In the genomic region with DNA sequence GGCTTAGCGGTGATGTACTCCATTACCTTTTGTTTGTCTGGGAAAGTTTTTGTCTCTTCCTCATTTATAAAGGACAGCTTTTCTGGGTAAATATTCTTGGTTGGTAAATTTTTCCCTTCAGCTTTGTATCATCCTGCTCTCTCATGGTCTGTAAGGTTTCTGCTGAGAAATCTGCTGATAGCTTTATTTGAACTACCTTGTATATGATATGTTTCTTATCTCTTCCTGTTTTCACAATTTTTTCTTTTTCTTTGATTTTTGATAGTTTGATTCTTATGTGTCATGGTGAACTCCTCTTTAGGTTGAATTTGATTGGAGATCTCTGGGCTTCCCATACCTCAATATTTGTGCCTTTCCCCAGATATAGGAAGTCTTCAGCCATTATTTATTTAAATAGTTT, we compare ENCODE assay signal across 18 cellular contexts. TPM values are rescaled to one million over a fixed set of nuclear protein-coding genes. Genes with fewer than 3 reads are reported as not detected.
DNase-seq lines count a peak whose midpoint lies in the region; ATAC-seq and TF ChIP-seq lines count a peak whose summit lies in the region.
"Had no signal": no experiment of that assay in that cellular context is flagged by ENCODE, and none has a peak within 500 bp of the region (broad histone marks: within the 10 kb centered on the region; RNA-seq: fewer than 3 reads in every experiment).

No MANE protein-coding gene starts in this region.

- H3K36me3 ChIP-seq in HCT116 (ENCODE audit: control insufficient read depth in 1 of 2, insufficient read depth in 2 of 2, low read length in 2 of 2) (no peaks in the 10 kb centered on the region), HEK293 (ENCODE audit: control insufficient read depth in 2 of 2, insufficient read depth in 1 of 2, low read length in 2 of 2) (no peaks in the 10 kb centered on the region)
- H3K36me3 ChIP-seq: BE2C, BLaER1 had no signal

- no TSS peak for BruUV-seq in HCT116 (replicated peaks; lab: Mats Ljungman, UMichigan)

- no peak for ATAC-seq in HCT116

- no peak overlapping the region for H3K27ac ChIP-seq in HCT116 (ENCODE audit: low read depth, low read length)
- H3K27ac ChIP-seq in HEK293 (ENCODE audit: extremely low read depth, low read depth, low read length): no peak overlapping the region
- H3K27ac ChIP-seq: BLaER1 had no signal

- H3K9ac ChIP-seq in HCT116 (ENCODE audit: low read length): no peak overlapping the region
- H3K9ac ChIP-seq: BLaER1 had no signal

- H2AFZ ChIP-seq in HCT116 (ENCODE audit: low read depth, low read length, poor library complexity, severe bottlenecking): no peak overlapping the region

- H3K4me1 ChIP-seq in HCT116 (ENCODE audit: control insufficient read depth in 1 of 2, insufficient read depth in 2 of 2, low read length in 2 of 2): no peaks in the 10 kb centered on the region
- no peaks in the 10 kb centered on the region for H3K4me1 ChIP-seq in HEK293 (ENCODE audit: control insufficient read depth, insufficient read depth, low read length)
- H3K4me1 ChIP-seq: BE2C, BLaER1 had no signal

- no peaks in the 10 kb centered on the region for H3K9me2 ChIP-seq in HCT116 (ENCODE audit: insufficient read depth)

- no peak overlapping the region for H3K4me2 ChIP-seq in HCT116 (ENCODE audit: low read length)
- H3K4me2 ChIP-seq: BLaER1 had no signal

- H3K9me3 ChIP-seq in HCT116 (ENCODE audit: control insufficient read depth in 1 of 2, insufficient read depth in 1 of 2, low read depth in 1 of 2, low read length in 2 of 2) (peaks cover 0 to 5% of the 10 kb centered on the region in 2 experiments; a peak in 1 of 4 replicates), HEK293 (ENCODE audit: control insufficient read depth, insufficient read depth, low read depth, low read length) (no peaks in the 10 kb centered on the region)
- H3K9me3 ChIP-seq: BE2C had no signal

- RAD21 ChIA-PET in HCT116 (lab: Charles Lee; ENCODE audit: low non-redundant PET in 1 of 2, low total read pairs in 2 of 2, uncharacterized antibody in 2 of 2, unreplicated experiment in 2 of 2): no interaction called here

- DNase-seq in HCT116 (ENCODE audit: low read depth, low spot score) (no peak), amniotic epithelial cell (ENCODE audit: low read depth) (peak; percentile 1), islet precursor cell (no peak), D341Med (ENCODE audit: low spot score) (no peak)
- DNase-seq: 8988T; ACHN; BE2C; C1 segment of cervical spinal cord; CD4-positive, alpha-beta memory T cell; CD4-positive, CD25-positive, alpha-beta regulatory T cell; CD8-positive, alpha-beta memory T cell; COR-L47; DMS79 treated with DMSO at 0.1 percent for 48 hours; GF-D8 had no signal

- POLR2A ChIA-PET in HCT116 (lab: Charles Lee): no interaction called here
- POLR2A ChIA-PET in HEK293 (lab: Yijun Ruan, JAX): no interaction called here

- no peak for TF ChIP-seq RAD21 in HCT116 (IDR thresholded peaks at IDR 0.05; ENCODE audit: low read depth)

- intact Hi-C loops in HCT116 (cut with micrococcal nuclease): no loop called here

- CTCF ChIA-PET in HCT116 (lab: Charles Lee) (no interaction called here), HEK293 (lab: Yijun Ruan, JAX) (no interaction called here)

- no peaks in the 10 kb centered on the region for H3K79me2 ChIP-seq in HCT116 (ENCODE audit: insufficient read depth, low read length)

- no peaks in the 10 kb centered on the region for H4K20me1 ChIP-seq in HCT116 (ENCODE audit: insufficient read depth)
- H4K20me1 ChIP-seq: BLaER1 had no signal

- H3K4me3 ChIP-seq in HCT116 (replicated peaks in 1 of 2; ENCODE audit: low read depth in 1 of 2, low read length in 2 of 2): no peak overlapping the region
- H3K4me3 ChIP-seq in HEK293 (ENCODE audit: low read depth, low read length): no peak overlapping the region
- H3K4me3 ChIP-seq: BLaER1 had no signal

- H3K27me3 ChIP-seq in HCT116 (ENCODE audit: insufficient read depth, low read length): no peaks in the 10 kb centered on the region
- H3K27me3 ChIP-seq: BLaER1 had no signal

- TF ChIP-seq CTCF in HCT116 (IDR thresholded peaks at IDR 0.05 in 2 of 3, conservative IDR thresholded peaks at IDR 0.05 in 1 of 3; ENCODE audit: borderline replicate concordance in 1 of 3, insufficient read depth in 1 of 3, low read depth in 2 of 3, low read length in 2 of 3): no peak
- TF ChIP-seq CTCF in HEK293 (tag by site-specific recombination; IDR thresholded peaks at IDR 0.05): no peak

- TF ChIP-seq POLR2A in HCT116 (IDR thresholded peaks at IDR 0.05; ENCODE audit: borderline replicate concordance, extremely low read depth, insufficient read depth, insufficient read length): no peak

TF ChIP-seq in HCT116, 20 proteins besides CTCF, POLR2A, EP300 and RAD21:
- TF ChIP-seq POLR2AphosphoS5 (IDR thresholded peaks at IDR 0.05; ENCODE audit: low read depth, low read length) (no peak), CBX3 (IDR thresholded peaks at IDR 0.05; ENCODE audit: low read depth) (peak; percentile 46; the same call in 1 of the 2 replicates)

TF ChIP-seq in HEK293, 187 proteins besides CTCF, POLR2A, EP300 and RAD21:
- TF ChIP-seq ZNF621 (tag by site-specific recombination; IDR thresholded peaks at IDR 0.05): no peak
- no peak for TF ChIP-seq ZNF645 (tag by site-specific recombination; IDR thresholded peaks at IDR 0.05)
- TF ChIP-seq SETDB1 (IDR thresholded peaks at IDR 0.05; ENCODE audit: insufficient read length, low read length): peak; percentile 66
- no peak for TF ChIP-seq PRDM1 (tag by site-specific recombination; IDR thresholded peaks at IDR 0.05)
- TF ChIP-seq ZNF610 (tag by site-specific recombination; IDR thresholded peaks at IDR 0.05; ENCODE audit: borderline replicate concordance): no peak
- no peak for TF ChIP-seq ZNF266 (tag by site-specific recombination; IDR thresholded peaks at IDR 0.05; ENCODE audit: low read depth)
- no peak for TF ChIP-seq BCL6B (tag by site-specific recombination; IDR thresholded peaks at IDR 0.05)
- no peak for TF ChIP-seq ZNF600 (tag by site-specific recombination; IDR thresholded peaks at IDR 0.05)
- peak; percentile 94 for TF ChIP-seq ZNF791 (tag by site-specific recombination; IDR thresholded peaks at IDR 0.05)
- TF ChIP-seq TRIM28 (IDR thresholded peaks at IDR 0.05; ENCODE audit: borderline replicate concordance, low read length): 0 out of 2 replicates have a peak, but pooled peaks have one; percentile 15
- no peak for TF ChIP-seq ZNF624 (tag by site-specific recombination; IDR thresholded peaks at IDR 0.05)
- TF ChIP-seq GLIS2 (tag by site-specific recombination; IDR thresholded peaks at IDR 0.05): no peak
TF ChIP-seq in HEK293: peak in this region for 3.

RNA-seq across cellular contexts. Expression of gene MSTN, which starts 44.7 kb away (rescaled TPM):
- 0.12 TPM for total RNA-seq in HCT116 (2021; ENCODE audit: unreplicated experiment)
- polyA plus RNA-seq in HCT116 (2012): 0.04 and 0.09 TPM in 2 replicates
- total RNA-seq: A673; CD4-positive, alpha-beta memory T cell; CD4-positive, CD25-positive, alpha-beta regulatory T cell; CD8-positive, alpha-beta memory T cell had no signal
- polyA plus RNA-seq: CD14-positive monocyte; CD4-positive, alpha-beta memory T cell; CD4-positive, CD25-positive, alpha-beta regulatory T cell; CD8-positive, alpha-beta memory T cell had no signal
